Comparison of ENCODE assay signal across 17 cellular contexts in genomic region chr4:13137400-13137799, GRCh38.
"Had no signal": no experiment of that assay in that cellular context is flagged by ENCODE, and none has a peak within 500 bp of the region (broad histone marks: within the 10 kb centered on the region; RNA-seq: fewer than 3 reads in every experiment).

No MANE protein-coding gene starts in this region.

- H3K27ac Mint-ChIP-seq: naive thymus-derived CD8-positive, alpha-beta T cell; stimulated activated naive B cell treated with anti-CD40 and anti-IgM and Interleukin-4, amounts not matched to agents 10 μg/mL and 1 μg/mL and 100 μg/mL, for 72 hours; stimulated activated naive CD8-positive, alpha-beta T cell treated with anti-CD3 and anti-CD28 coated beads, Interleukin-15, amount 100 ng/mL, for 72 hours had no signal

- H3K4me3 ChIP-seq: dorsolateral prefrontal cortex, heart left ventricle, testis, tibial nerve, upper lobe of right lung, vagina had no signal

- DNase-seq: cortex of kidney; dorsolateral prefrontal cortex; effector CD8-positive, alpha-beta T cell; heart left ventricle; hippocampal formation; left colon; mammary epithelial cell; naive thymus-derived CD8-positive, alpha-beta T cell; posterior cingulate gyrus; stimulated activated CD4-positive, alpha-beta T cell treated with anti-CD3 and anti-CD28 coated beads, Interleukin-4, amount 100 ng/mL, for 24 hours; stimulated activated naive B cell treated with anti-CD40 and anti-IgM and Interleukin-4, amounts not matched to agents 10 μg/mL and 1 μg/mL and 100 μg/mL, for 72 hours; stimulated activated naive CD8-positive, alpha-beta T cell treated with anti-CD3 and anti-CD28 coated beads, Interleukin-15, amount 100 ng/mL, for 72 hours; testis; upper lobe of right lung had no signal

- H3K4me3 Mint-ChIP-seq: naive thymus-derived CD8-positive, alpha-beta T cell; stimulated activated naive B cell treated with anti-CD40 and anti-IgM and Interleukin-4, amounts not matched to agents 10 μg/mL and 1 μg/mL and 100 μg/mL, for 72 hours; stimulated activated naive CD8-positive, alpha-beta T cell treated with anti-CD3 and anti-CD28 coated beads, Interleukin-15, amount 100 ng/mL, for 72 hours had no signal

- H3K27me3 ChIP-seq: dorsolateral prefrontal cortex, heart left ventricle, neutrophil, testis, tibial nerve, upper lobe of right lung, vagina had no signal

- ATAC-seq: left colon; naive thymus-derived CD8-positive, alpha-beta T cell; stimulated activated naive B cell treated with anti-CD40 and anti-IgM and Interleukin-4, amounts not matched to agents 10 μg/mL and 1 μg/mL and 100 μg/mL, for 72 hours; stimulated activated naive CD8-positive, alpha-beta T cell treated with anti-CD3 and anti-CD28 coated beads, Interleukin-15, amount 100 ng/mL, for 72 hours; upper lobe of right lung had no signal

- H3K4me1 Mint-ChIP-seq: naive thymus-derived CD8-positive, alpha-beta T cell; stimulated activated naive B cell treated with anti-CD40 and anti-IgM and Interleukin-4, amounts not matched to agents 10 μg/mL and 1 μg/mL and 100 μg/mL, for 72 hours; stimulated activated naive CD8-positive, alpha-beta T cell treated with anti-CD3 and anti-CD28 coated beads, Interleukin-15, amount 100 ng/mL, for 72 hours had no signal

- H3K9me3 ChIP-seq: heart left ventricle, neutrophil, testis, upper lobe of right lung, vagina had no signal

- H3K36me3 ChIP-seq: heart left ventricle, neutrophil, tibial nerve, upper lobe of right lung, vagina had no signal

- H3K27ac ChIP-seq: dorsolateral prefrontal cortex, heart left ventricle, neutrophil, testis, tibial nerve, upper lobe of right lung, vagina had no signal

- H3K4me1 ChIP-seq: heart left ventricle, testis, tibial nerve, upper lobe of right lung, vagina had no signal

- H3K27me3 Mint-ChIP-seq: naive thymus-derived CD8-positive, alpha-beta T cell; stimulated activated naive B cell treated with anti-CD40 and anti-IgM and Interleukin-4, amounts not matched to agents 10 μg/mL and 1 μg/mL and 100 μg/mL, for 72 hours; stimulated activated naive CD8-positive, alpha-beta T cell treated with anti-CD3 and anti-CD28 coated beads, Interleukin-15, amount 100 ng/mL, for 72 hours had no signal
